21 cellular contexts compared by ENCODE assay signal in the genomic region with DNA sequence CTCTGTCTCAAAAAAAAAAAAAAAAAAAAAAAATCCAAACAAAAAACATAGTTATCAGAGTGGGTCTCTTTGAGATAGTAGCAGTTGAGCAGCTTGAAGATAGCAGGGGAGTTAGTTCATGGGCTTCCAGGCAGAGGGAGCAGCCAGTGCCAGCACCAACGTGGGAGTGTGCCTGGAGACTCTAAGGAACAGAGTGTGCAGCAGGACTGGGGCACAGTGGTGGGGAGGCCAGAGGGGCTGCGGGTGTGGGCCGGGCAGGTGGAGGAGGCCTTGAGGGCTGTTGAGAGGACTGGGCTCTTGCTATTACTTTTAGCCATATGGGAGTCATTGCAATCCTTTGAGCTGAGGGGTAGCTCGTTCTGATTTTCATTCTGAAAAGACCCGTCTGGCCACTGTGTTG.
A peak's percentile ranks its signal among the peaks of the same experiment; 100 is the strongest.
DNase-seq lines count a peak whose midpoint lies in the region; ATAC-seq and TF ChIP-seq lines count a peak whose summit lies in the region.
"Had no signal": no experiment of that assay in that cellular context is flagged by ENCODE, and none has a peak within 500 bp of the region (broad histone marks: within the 10 kb centered on the region; RNA-seq: fewer than 3 reads in every experiment).

No MANE protein-coding gene starts in this region.

- no peak overlapping the region for H3K4me3 ChIP-seq in heart left ventricle
- H3K4me3 ChIP-seq in right cardiac atrium (ENCODE audit: low read length), result no peak overlapping the region
- H3K4me3 ChIP-seq: MG63, PC-9 had no signal

- peak; percentile 21 for ATAC-seq in Right ventricle myocardium inferior
- ATAC-seq in heart left ventricle, result peak; percentile 35 to 73 (median 56)
- peak; percentile 45 to 63 for ATAC-seq in right cardiac atrium
- ATAC-seq in GM19455 (IDR thresholded peaks at IDR 0.05; ENCODE audit: unreplicated experiment), result no peak
- ATAC-seq in HG02970 (IDR thresholded peaks at IDR 0.05; ENCODE audit: low FRiP score, unreplicated experiment), result no peak

- H3K27me3 ChIP-seq in heart left ventricle (no peaks in the 10 kb centered on the region), right cardiac atrium (ENCODE audit: control insufficient read depth, insufficient read depth) (no peaks in the 10 kb centered on the region)
- H3K27me3 ChIP-seq: MG63 had no signal

- no peaks in the 10 kb centered on the region for H3K9me3 ChIP-seq in heart left ventricle
- H3K9me3 ChIP-seq in right cardiac atrium (ENCODE audit: control insufficient read depth, low read length), result no peaks in the 10 kb centered on the region
- H3K9me3 ChIP-seq: MG63 had no signal

- DNase-seq in Right ventricle myocardium inferior (ENCODE audit: missing footprints) (no peak), cardiac septum (ENCODE audit: low spot score) (no peak), heart left ventricle (peak in 1 of 5 donors; percentile 63), right cardiac atrium (peak; percentile 33 to 68 (median 66)), SKM-1 treated with dmso at 0.1 percent for 144 hours (lab: John Stamatoyannopoulos, UW; ENCODE audit: unreplicated experiment) (no peak)
- DNase-seq: Calu3, DND-41, IMR-90, KG1, MG63, NCI-H1105 treated with DMSO at 0.1 percent for 48 hours, NCI-H146, NCI-H2029, NCI-H446 treated with DMSO at 0.1 percent for 48 hours, NCI-H526, NCI-H82, PC-9, SHP77 had no signal

- TF ChIP-seq CTCF in heart left ventricle (IDR thresholded peaks at IDR 0.05), result no peak

- H3K4me1 ChIP-seq in heart left ventricle (peaks cover 0 to 90% (median 30%) of the 10 kb centered on the region in 12 donors), right cardiac atrium (ENCODE audit: control insufficient read depth, insufficient read depth, low read length) (peaks cover 8% of the 10 kb centered on the region)

- 27 to 42% (median 30%) methylated on average over 5 of the region's 5 CpGs for whole genome bisulfite sequencing in heart left ventricle, 4 donors
- 44% methylated on average over 5 of the region's 5 CpGs for WGBS in right cardiac atrium

- H3K36me3 ChIP-seq in heart left ventricle, result peaks cover 0 to 16% (median 0%) of the 10 kb centered on the region in 9 donors
- H3K36me3 ChIP-seq: MG63 had no signal

- intact Hi-C loops in Right ventricle myocardium inferior (cut with DNase I) (no loop called here), cardiac septum (cut with DNase I) (no loop called here), heart left ventricle (cut with DNase I) (loop anchor here in 1 of 10 donors (5.0 kb wide), 1 partner anchor 54 kb away; no protein-coding TSS in a partner anchor), right cardiac atrium (cut with DNase I) (no loop called here)

- no peak for TF ChIP-seq POLR2A in heart left ventricle (IDR thresholded peaks at IDR 0.05)

- peak overlapping the region in 7 of 12 donors; percentile 30 to 65 (median 40) for H3K27ac ChIP-seq in heart left ventricle
- H3K27ac ChIP-seq in right cardiac atrium (ENCODE audit: low read length), result peak overlapping the region; percentile 30
- H3K27ac ChIP-seq: 22Rv1, PC-9 had no signal

Comparison
In these comparisons a context has a peak if more than half of its experiments do, and no peak if none do; other contexts are left out.
1. DNase-seq: peak in right cardiac atrium (3 of 3); none in Right ventricle myocardium inferior (single experiment), cardiac septum (single experiment) and SKM-1 treated with dmso at 0.1 percent for 144 hours (single experiment).
2. ATAC-seq: peak in Right ventricle myocardium inferior (single experiment), heart left ventricle (4 of 4) and right cardiac atrium (2 of 2); none in GM19455 (single experiment) and HG02970 (single experiment).